ENCODE assay signal across 32 cellular contexts in the genomic region with DNA sequence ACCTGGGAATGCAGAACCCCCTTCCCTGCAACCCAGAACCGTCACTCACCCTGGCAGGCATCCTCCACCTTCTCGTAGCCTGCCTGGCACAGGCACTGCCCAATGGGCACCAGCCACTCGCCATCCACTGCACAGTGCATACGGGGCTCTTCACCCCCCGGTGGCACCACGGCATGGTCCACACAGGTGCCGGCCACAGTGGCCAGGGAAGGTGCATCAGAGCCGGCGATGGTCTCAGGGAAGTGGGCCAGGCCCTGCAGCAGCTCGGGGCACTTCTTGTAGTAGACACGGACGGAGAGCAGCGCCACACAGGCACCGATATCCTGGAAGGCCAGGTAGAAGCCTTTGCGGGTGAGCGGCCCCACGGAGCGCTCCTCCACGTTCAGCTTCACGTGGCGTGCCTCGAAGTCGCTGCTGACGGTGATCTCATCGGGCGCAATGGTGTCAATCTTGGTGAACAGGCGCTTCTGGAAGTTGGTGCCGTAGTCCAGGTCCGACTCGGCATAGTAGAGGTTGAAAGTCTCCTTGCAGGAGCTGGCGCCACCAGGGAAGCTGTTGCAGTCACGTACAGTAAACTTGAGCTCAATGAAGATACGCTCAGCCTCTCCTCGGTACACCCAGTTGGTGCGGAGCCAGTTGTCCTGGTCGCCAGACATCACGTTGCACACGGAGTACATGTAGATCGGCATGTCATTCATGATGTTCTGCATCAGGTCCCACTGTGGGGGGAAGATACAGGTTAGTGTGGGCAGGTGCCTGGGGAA. TPM values are rescaled to one million over a fixed set of nuclear protein-coding genes. Genes with fewer than 3 reads are reported as not detected.
A peak's percentile ranks its signal among the peaks of the same experiment; 100 is the strongest.
DNase-seq lines count a peak whose midpoint lies in the region; ATAC-seq, FAIRE-seq and TF ChIP-seq lines count a peak whose summit lies in the region.
"Had no signal": no experiment of that assay in that cellular context is flagged by ENCODE, and none has a peak within 500 bp of the region (broad histone marks: within the 10 kb centered on the region; RNA-seq: fewer than 3 reads in every experiment).

No MANE protein-coding gene starts in this region.

- no peak for TF ChIP-seq EP300 in K562 (IDR thresholded peaks at IDR 0.05; ENCODE audit: low read length)

- no peak for TF ChIP-seq POLR2A in K562 (conservative IDR thresholded peaks at IDR 0.05)

- no peak overlapping the region for H2AK5ac ChIP-seq in mesendoderm (ENCODE audit: low read length)

- H3K27me3 ChIP-seq in K562 (ENCODE audit: control insufficient read depth in 2 of 2, insufficient read depth in 2 of 2, low read length in 2 of 2) (no peaks in the 10 kb centered on the region), mesendoderm (ENCODE audit: insufficient read depth, low read length, poor library complexity) (no peaks in the 10 kb centered on the region)
- H3K27me3 ChIP-seq: BE2C, brain microvascular endothelial cell, MG63 had no signal

- H3K4ac ChIP-seq in mesendoderm (ENCODE audit: low read depth, low read length): no peak overlapping the region

- H3K27ac ChIP-seq in K562 (ENCODE audit: extremely low read depth, low read depth, low read length): no peak overlapping the region
- peak overlapping the region; percentile 23 for H3K27ac ChIP-seq in mesendoderm (ENCODE audit: low read depth, low read length)
- no peak overlapping the region for H3K27ac ChIP-seq in substantia nigra (ENCODE audit: low read depth, low read length, poor library complexity, severe bottlenecking)
- H3K27ac ChIP-seq: brain microvascular endothelial cell had no signal

- POLR2A ChIA-PET in K562 (lab: Yijun Ruan, JAX): interaction anchor here (0.7 to 1.8 kb wide), 4 partner anchors 9 to 145 kb away, joined by 3 to 5 read pairs (median 4); no protein-coding TSS in a partner anchor

- H4K8ac ChIP-seq in mesendoderm (ENCODE audit: low read depth, low read length): no peak overlapping the region

- WGBS in K562 (ENCODE audit: insufficient coverage, low coverage, missing lambda C conversion rate): 82% methylated on average over 38 of the region's 39 CpGs
- no CpG with 5 or more reads among the region's 39 CpGs for whole genome bisulfite sequencing in mesendoderm (ENCODE audit: extremely low coverage, insufficient coverage, low lambda C conversion rate)

- H3K56ac ChIP-seq in mesendoderm (ENCODE audit: low read length): no peak overlapping the region

- H3K9ac ChIP-seq in K562 (ENCODE audit: insufficient read depth in 1 of 2, low read depth in 2 of 2, low read length in 2 of 2) (no peak overlapping the region), mesendoderm (ENCODE audit: low read length) (no peak overlapping the region)

- intact Hi-C loops in natural killer cell (cut with micrococcal nuclease) (no loop called here), K562 (cut with micrococcal nuclease) (no loop called here)

- H3K36me3 Mint-ChIP-seq in natural killer cell: no peaks in the 10 kb centered on the region
- H3K36me3 Mint-ChIP-seq in natural killer cell treated with Interleukin-12 subunit alpha and Interleukin-12 subunit beta and Interleukin-15 and Interleukin-18, amount 100 ng/mL, for 72 hours: no peaks in the 10 kb centered on the region
- H3K36me3 Mint-ChIP-seq: CD8-positive, alpha-beta memory T cell had no signal

- H3K79me2 ChIP-seq in K562 (ENCODE audit: control insufficient read depth, insufficient read depth, low read length) (no peaks in the 10 kb centered on the region; the same call in 2 of the 3 replicates), mesendoderm (ENCODE audit: control insufficient read depth, insufficient read depth, low read length) (peaks cover 99% of the 10 kb centered on the region)

- H3K27me3 Mint-ChIP-seq in natural killer cell (ENCODE audit: low read depth in 2 of 2): peaks cover 0 to 11% of the 10 kb centered on the region in 2 donors
- peaks cover 0 to 5% of the 10 kb centered on the region in 2 donors for H3K27me3 Mint-ChIP-seq in natural killer cell treated with Interleukin-12 subunit alpha and Interleukin-12 subunit beta and Interleukin-15 and Interleukin-18, amount 100 ng/mL, for 72 hours

- H3K4me1 ChIP-seq in K562 (replicated peaks in 1 of 2; ENCODE audit: control insufficient read depth in 2 of 2, insufficient read depth in 2 of 2, low read length in 2 of 2) (peaks cover 55 to 76% of the 10 kb centered on the region in 2 experiments), mesendoderm (ENCODE audit: control insufficient read depth, low read depth, low read length) (peaks cover 44% of the 10 kb centered on the region)
- H3K4me1 ChIP-seq: BE2C had no signal

- peaks cover 13 to 22% of the 10 kb centered on the region in 2 donors for H3K4me1 Mint-ChIP-seq in natural killer cell
- peaks cover 0 to 15% of the 10 kb centered on the region in 2 donors for H3K4me1 Mint-ChIP-seq in natural killer cell treated with Interleukin-12 subunit alpha and Interleukin-12 subunit beta and Interleukin-15 and Interleukin-18, amount 100 ng/mL, for 72 hours (ENCODE audit: low read depth in 2 of 2)

- no peak overlapping the region for H2BK15ac ChIP-seq in mesendoderm (replicated peaks; ENCODE audit: low read depth)

- no peak overlapping the region for H3K27ac Mint-ChIP-seq in natural killer cell
- no peak overlapping the region for H3K27ac Mint-ChIP-seq in natural killer cell treated with Interleukin-12 subunit alpha and Interleukin-12 subunit beta and Interleukin-15 and Interleukin-18, amount 100 ng/mL, for 72 hours
- H3K27ac Mint-ChIP-seq: activated naive CD8-positive, alpha-beta T cell treated with anti-CD3 and anti-CD28 coated beads, Interleukin-2, amount 50 U/mL, for 24 hours; activated T-cell treated with anti-CD3 and anti-CD28 coated beads, Interleukin-2, amount 50 U/mL, for 24 hours; CD8-positive, alpha-beta memory T cell had no signal

- no peak overlapping the region for H3K4me2 ChIP-seq in K562 (ENCODE audit: insufficient read depth, low read length)
- H3K4me2 ChIP-seq in mesendoderm (ENCODE audit: low read length): no peak overlapping the region
- H3K4me2 ChIP-seq: GM23338 had no signal

- no peak overlapping the region for H2AFZ ChIP-seq in K562 (ENCODE audit: low read depth, low read length)
- H2AFZ ChIP-seq: GM23338 had no signal

- no peaks in the 10 kb centered on the region for H3K9me3 ChIP-seq in K562 (replicated peaks; ENCODE audit: control insufficient read depth, insufficient read depth, low read depth, low read length)
- H3K9me3 ChIP-seq: BE2C, heart right ventricle, MG63, thoracic aorta had no signal

- peaks cover 15% of the 10 kb centered on the region for H3K79me1 ChIP-seq in mesendoderm (ENCODE audit: low read length)

- no peak overlapping the region for H3K23ac ChIP-seq in mesendoderm (ENCODE audit: low read length)

- H2BK120ac ChIP-seq in mesendoderm (ENCODE audit: low read depth, low read length): no peak overlapping the region

- peaks cover 6% of the 10 kb centered on the region; the same call in 1 of the 2 replicates for H4K20me1 ChIP-seq in K562 (replicated peaks; ENCODE audit: control insufficient read depth, insufficient read depth, low read length)

- H4K5ac ChIP-seq in mesendoderm (ENCODE audit: low read length): no peak overlapping the region

- no peak for DNase-seq in natural killer cell
- no peak for DNase-seq in natural killer cell treated with Interleukin-12 subunit alpha and Interleukin-12 subunit beta and Interleukin-15 and Interleukin-18, amount 100 ng/mL, for 72 hours (ENCODE audit: low spot score)
- no peak for DNase-seq in K562 (ENCODE audit: extremely low read depth in 1 of 4, low spot score in 3 of 4)
- no peak for DNase-seq in mesendoderm
- no peak for DNase-seq in anterior cingulate cortex (lab: John Stamatoyannopoulos, UW)
- DNase-seq in NCI-H526 (lab: John Stamatoyannopoulos, UW): no peak
- DNase-seq in substantia nigra (lab: John Stamatoyannopoulos, UW): no peak
- DNase-seq: ACHN; activated CD4-positive, alpha-beta T cell treated with anti-CD3 and anti-CD28 coated beads for 4 hours; activated gamma-delta T cell; activated naive CD8-positive, alpha-beta T cell treated with anti-CD3 and anti-CD28 coated beads, Interleukin-2, amount 50 U/mL, for 24 hours; activated T-cell treated with anti-CD3 and anti-CD28 coated beads, Interleukin-2, amount 50 U/mL, for 24 hours; BE2C; brain microvascular endothelial cell; CD8-positive, alpha-beta memory T cell; effector CD4-positive, alpha-beta T cell; erythroblast; foreskin fibroblast; heart right ventricle; MG63; NCI-H1417 treated with DMSO at 0.1 percent for 48 hours; NCI-H2081 treated with DMSO at 0.1 percent for 48 hours; NCI-H345; NCI-H748 treated with DMSO at 0.1 percent for 48 hours; stimulated activated naive CD4-positive, alpha-beta T cell treated with Interleukin-2 at 50 U/mL for 16 hours had no signal

- TF ChIP-seq CTCF in natural killer cell (IDR thresholded peaks at IDR 0.05) (no peak), K562 (IDR thresholded peaks at IDR 0.05 in 2 of 3, conservative IDR thresholded peaks at IDR 0.05 in 1 of 3; ENCODE audit: insufficient read depth in 2 of 3, low read depth in 1 of 3, low read length in 3 of 3) (no peak)

- no peak for FAIRE-seq in K562 (lab: Jason Lieb, UNC)
- FAIRE-seq: colon, G401.6 had no signal

- H3K18ac ChIP-seq in mesendoderm (ENCODE audit: low read length): no peak overlapping the region

- no peaks in the 10 kb centered on the region for H3K9me3 Mint-ChIP-seq in natural killer cell
- H3K9me3 Mint-ChIP-seq in natural killer cell treated with Interleukin-12 subunit alpha and Interleukin-12 subunit beta and Interleukin-15 and Interleukin-18, amount 100 ng/mL, for 72 hours: no peaks in the 10 kb centered on the region
- H3K9me3 Mint-ChIP-seq: activated naive CD8-positive, alpha-beta T cell treated with anti-CD3 and anti-CD28 coated beads, Interleukin-2, amount 50 U/mL, for 24 hours; activated T-cell treated with anti-CD3 and anti-CD28 coated beads, Interleukin-2, amount 50 U/mL, for 24 hours; CD8-positive, alpha-beta memory T cell; GM23338 had no signal

- H3K4me3 Mint-ChIP-seq in natural killer cell: peak overlapping the region; percentile 15
- H3K4me3 Mint-ChIP-seq in natural killer cell treated with Interleukin-12 subunit alpha and Interleukin-12 subunit beta and Interleukin-15 and Interleukin-18, amount 100 ng/mL, for 72 hours: no peak overlapping the region
- H3K4me3 Mint-ChIP-seq: activated naive CD8-positive, alpha-beta T cell treated with anti-CD3 and anti-CD28 coated beads, Interleukin-2, amount 50 U/mL, for 24 hours; activated T-cell treated with anti-CD3 and anti-CD28 coated beads, Interleukin-2, amount 50 U/mL, for 24 hours; CD8-positive, alpha-beta memory T cell; GM23338 had no signal

- TF ChIP-seq RAD21 in K562 (CRISPR knock-in tag; conservative IDR thresholded peaks at IDR 0.05 in 1 of 2, IDR thresholded peaks at IDR 0.05 in 1 of 2): no peak

- H3K9me1 ChIP-seq in K562 (ENCODE audit: control insufficient read depth, insufficient read depth, low read length): peaks cover 4% of the 10 kb centered on the region

- H3K36me3 ChIP-seq in K562 (ENCODE audit: control insufficient read depth, insufficient read depth, low read length): no peaks in the 10 kb centered on the region
- H3K36me3 ChIP-seq in mesendoderm (ENCODE audit: control insufficient read depth, insufficient read depth, low read length): peaks cover 28% of the 10 kb centered on the region
- H3K36me3 ChIP-seq: BE2C had no signal

- no peak overlapping the region for H2BK5ac ChIP-seq in mesendoderm (ENCODE audit: low read length)

- BruUV-seq in K562 (replicated peaks; lab: Mats Ljungman, UMichigan): no TSS peak

- in situ Hi-C loops in K562 (cut with MboI): no loop called here

- CTCF ChIA-PET in K562 (lab: Yijun Ruan, JAX; ENCODE audit: low intra/inter-chr PET ratio): no interaction called here

- no peak for ATAC-seq in natural killer cell
- no peak for ATAC-seq in natural killer cell treated with Interleukin-12 subunit alpha and Interleukin-12 subunit beta and Interleukin-15 and Interleukin-18, amount 100 ng/mL, for 72 hours
- ATAC-seq in K562: no peak
- ATAC-seq in HG02870 (IDR thresholded peaks at IDR 0.05; ENCODE audit: unreplicated experiment): no peak
- ATAC-seq: activated naive CD8-positive, alpha-beta T cell treated with anti-CD3 and anti-CD28 coated beads, Interleukin-2, amount 50 U/mL, for 24 hours; GM23338; heart right ventricle; Right ventricle myocardium inferior had no signal

- H3K4me3 ChIP-seq in K562 (no peak overlapping the region), mesendoderm (ENCODE audit: low read length) (no peak overlapping the region)
- H3K4me3 ChIP-seq: heart right ventricle, lung, MG63, thoracic aorta had no signal

RNA-seq across cellular contexts. Expression of gene EPHA2, which starts 7.4 kb away (rescaled TPM):
- total RNA-seq in natural killer cell (under 1 TPM in 1 of 3 donors, not detected in 2; 0.13 TPM), K562 (2014; rRNA removed) (not detected in 2 replicates), K562 (2014; rRNA removed; fragmentation: Illumina TruSeq; extraction: Trizol) (0.04 and 0.06 TPM in 2 replicates), K562 (2015; rRNA removed; fragmentation: Illumina TruSeq; extraction: Trizol) (not detected in 2 replicates), K562 (2021) (0.36 and 0.40 TPM in 2 replicates)
- total RNA-seq in natural killer cell treated with Interleukin-12 subunit alpha and Interleukin-12 subunit beta and Interleukin-15 and Interleukin-18, amount 100 ng/mL, for 72 hours: not detected
- 0.55 and 1.5 TPM in 2 replicates for total RNA-seq in K562 (2011; cell fraction: chromatin; rRNA removed; ENCODE audit: low replicate concordance)
- total RNA-seq in K562 (2011; cell fraction: nucleolus; rRNA removed): 0.79 and 1.2 TPM in 2 replicates
- total RNA-seq in K562 (2011; cell fraction: nucleoplasm; rRNA removed): 0.15 and 0.23 TPM in 2 replicates
- polyA plus RNA-seq in K562 (2011; rRNA removed) (0.16 and 0.17 TPM in 2 replicates), K562 (2014; fragmentation: Illumina TruSeq; extraction: Trizol) (0.07 and 0.12 TPM in 2 replicates), K562 (2014; fragmentation: Nextera tagmentation; extraction: Ambion mirVana) (not detected), K562 (2014; rRNA removed) (0.05 TPM in 2 replicates)
- polyA plus RNA-seq in K562 (2011; cell fraction: cytosol; rRNA removed): 0.09 and 0.70 TPM in 2 replicates
- polyA plus RNA-seq in K562 (2011; cell fraction: nucleus; rRNA removed): 0.24 and 0.92 TPM in 2 replicates
- 0.07 and 0.09 TPM in 2 replicates for polyA plus RNA-seq in K562 (2012)
- 0.15 and 0.28 TPM in 2 replicates for polyA minus RNA-seq in K562 (2011; rRNA and poly(A)+ RNA removed)
- 1.7 and 2.2 TPM in 2 replicates for polyA minus RNA-seq in K562 (2011; cell fraction: cytosol; rRNA and poly(A)+ RNA removed)
- polyA minus RNA-seq in K562 (2011; cell fraction: nucleus; rRNA and poly(A)+ RNA removed): 0.33 and 0.81 TPM in 2 replicates
- 78.4 TPM for polyA plus RNA-seq in mesendoderm (2013, experiment 1 of 2)
- polyA plus RNA-seq in mesendoderm (2013, experiment 2 of 2): 74.3 TPM
- total RNA-seq: CD8-positive, alpha-beta memory T cell had no signal
- polyA plus RNA-seq: CD8-positive, alpha-beta memory T cell had no signal
